ENCODE assay signal across 8 cellular contexts in the genomic region with DNA sequence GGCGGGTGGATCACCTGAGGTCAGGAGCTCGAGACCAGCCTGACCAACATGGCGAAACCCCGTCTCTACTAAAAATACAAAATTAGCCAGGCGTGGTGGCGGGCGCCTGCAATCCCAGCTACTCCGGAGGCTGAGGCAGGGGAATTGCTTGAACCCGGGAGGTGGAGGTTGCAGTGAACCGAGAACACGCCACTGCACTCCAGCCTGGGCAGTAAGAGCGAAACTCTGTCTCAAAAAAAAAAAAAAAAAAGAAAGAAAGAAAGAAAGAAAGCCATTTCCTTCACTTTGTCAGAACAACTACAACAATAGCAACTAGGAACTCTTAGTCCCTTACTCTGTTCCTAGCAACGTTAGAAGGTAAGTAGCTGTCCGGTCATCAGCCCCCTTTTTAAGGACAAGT.
DNase-seq lines count a peak whose midpoint lies in the region; ATAC-seq, FAIRE-seq and TF ChIP-seq lines count a peak whose summit lies in the region.
"Not testable (repeated sequence)": the region's sequence is repeated elsewhere in the genome, so short reads cannot be mapped to it uniquely, and the experiment has no call there.

No MANE protein-coding gene starts in this region.

- H4K91ac ChIP-seq in H9 (ENCODE audit: insufficient read length, low read depth, low read length): not testable (repeated sequence)

- not testable (repeated sequence) for H3K27me3 Mint-ChIP-seq in H9 (ENCODE audit: low read depth); WTC11 (ENCODE audit: low read depth); activated CD8-positive, alpha-beta memory T cell treated with anti-CD3 and anti-CD28 coated beads, Interleukin-2, amount 10 ng/mL, durations not matched to agents 7 days and 5 days; activated naive CD4-positive, alpha-beta T cell treated with anti-CD3 and anti-CD28 coated beads, Interleukin-2, amount 50 U/mL, for 24 hours; memory B cell; stimulated activated naive CD8-positive, alpha-beta T cell treated with anti-CD3 and anti-CD28 coated beads, Interleukin-15, Interleukin-2, amounts not matched to agents 100 ng/mL and 50 ng/mL, for 24 hours

- not testable (repeated sequence) for H3T11ph ChIP-seq in H9 (ENCODE audit: low read length)

- H3K4ac ChIP-seq in H9 (ENCODE audit: low read depth, low read length): not testable (repeated sequence)

- peak; percentile 24 for FAIRE-seq in GM18507 (lab: Jason Lieb, UNC)

- not testable (repeated sequence) for H3K4me2 ChIP-seq in H9 (ENCODE audit: insufficient read depth, insufficient read length, low read length)

- H4K20me1 ChIP-seq in H9 (ENCODE audit: control insufficient read depth, insufficient read depth, insufficient read length): not testable (repeated sequence)

- WGBS in H9 (ENCODE audit: extremely low coverage, insufficient read length, low lambda C conversion rate): no CpG with 5 or more reads among the region's 14 CpGs

- not testable (repeated sequence) for H3K9me3 Mint-ChIP-seq in H9; activated CD8-positive, alpha-beta memory T cell treated with anti-CD3 and anti-CD28 coated beads, Interleukin-2, amount 10 ng/mL, durations not matched to agents 7 days and 5 days (ENCODE audit: low read depth); activated naive CD4-positive, alpha-beta T cell treated with anti-CD3 and anti-CD28 coated beads, Interleukin-2, amount 50 U/mL, for 24 hours; memory B cell; stimulated activated naive CD8-positive, alpha-beta T cell treated with anti-CD3 and anti-CD28 coated beads, Interleukin-15, Interleukin-2, amounts not matched to agents 100 ng/mL and 50 ng/mL, for 24 hours
- H3K9me3 Mint-ChIP-seq in WTC11: peaks cover 13% of the 10 kb centered on the region

- ATAC-seq in WTC11; activated CD8-positive, alpha-beta memory T cell treated with anti-CD3 and anti-CD28 coated beads, Interleukin-2, amount 10 ng/mL, durations not matched to agents 7 days and 5 days; memory B cell (ENCODE audit: low read depth): not testable (repeated sequence)

- H3K27ac ChIP-seq in H9 (ENCODE audit: insufficient read length, low read depth, low read length) (peak overlapping the region; percentile 62), HUES6 (ENCODE audit: low read depth, low read length) (peak overlapping the region; percentile 35; the same call in 1 of the 2 replicates)

- H3K14ac ChIP-seq in H9 (ENCODE audit: insufficient read depth, low read length): not testable (repeated sequence)

- peaks cover 4 to 13% (median 8%) of the 10 kb centered on the region in 3 experiments; a peak in 6 of 7 replicates for H3K36me3 Mint-ChIP-seq in H9 (ENCODE audit: insufficient read depth in 1 of 3, low read depth in 3 of 3)
- H3K36me3 Mint-ChIP-seq in WTC11; activated CD8-positive, alpha-beta memory T cell treated with anti-CD3 and anti-CD28 coated beads, Interleukin-2, amount 10 ng/mL, durations not matched to agents 7 days and 5 days; activated naive CD4-positive, alpha-beta T cell treated with anti-CD3 and anti-CD28 coated beads, Interleukin-2, amount 50 U/mL, for 24 hours; memory B cell; stimulated activated naive CD8-positive, alpha-beta T cell treated with anti-CD3 and anti-CD28 coated beads, Interleukin-15, Interleukin-2, amounts not matched to agents 100 ng/mL and 50 ng/mL, for 24 hours (ENCODE audit: low read depth): not testable (repeated sequence)

- not testable (repeated sequence) for DNase-seq in GM18507 (ENCODE audit: extremely low spot score, insufficient read length, low read depth); H9; WTC11 (ENCODE audit: low spot score); memory B cell (ENCODE audit: low spot score in 2 of 2)
- peak; percentile 57 for DNase-seq in activated CD8-positive, alpha-beta memory T cell treated with anti-CD3 and anti-CD28 coated beads, Interleukin-2, amount 10 ng/mL, durations not matched to agents 7 days and 5 days

- not testable (repeated sequence) for H3K4me3 Mint-ChIP-seq in H9, WTC11
- peak overlapping the region; percentile 56 for H3K4me3 Mint-ChIP-seq in activated CD8-positive, alpha-beta memory T cell treated with anti-CD3 and anti-CD28 coated beads, Interleukin-2, amount 10 ng/mL, durations not matched to agents 7 days and 5 days
- H3K4me3 Mint-ChIP-seq in activated naive CD4-positive, alpha-beta T cell treated with anti-CD3 and anti-CD28 coated beads, Interleukin-2, amount 50 U/mL, for 24 hours: peak overlapping the region; percentile 30
- H3K4me3 Mint-ChIP-seq in memory B cell: peak overlapping the region; percentile 77
- peak overlapping the region; percentile 25 for H3K4me3 Mint-ChIP-seq in stimulated activated naive CD8-positive, alpha-beta T cell treated with anti-CD3 and anti-CD28 coated beads, Interleukin-15, Interleukin-2, amounts not matched to agents 100 ng/mL and 50 ng/mL, for 24 hours

- not testable (repeated sequence) for H3K56ac ChIP-seq in H9 (ENCODE audit: insufficient read length, low read depth, low read length)

- H4K8ac ChIP-seq in H9 (replicated peaks; ENCODE audit: insufficient read length, low read depth, low read length): not testable (repeated sequence)

- H3K18ac ChIP-seq in H9 (ENCODE audit: insufficient read length, low read depth, low read length): peak overlapping the region; percentile 80

- not testable (repeated sequence) for H2BK15ac ChIP-seq in H9 (ENCODE audit: low read depth, low read length)

- not testable (repeated sequence) for H3K79me1 ChIP-seq in H9 (ENCODE audit: insufficient read depth, low read depth, low read length, poor library complexity, severe bottlenecking)

- H3K27ac Mint-ChIP-seq in H9 (peak overlapping the region; percentile 39 to 84 (median 82)), WTC11 (peak overlapping the region; percentile 98), memory B cell (peak overlapping the region; percentile 38)
- peak overlapping the region; percentile 92 for H3K27ac Mint-ChIP-seq in activated CD8-positive, alpha-beta memory T cell treated with anti-CD3 and anti-CD28 coated beads, Interleukin-2, amount 10 ng/mL, durations not matched to agents 7 days and 5 days
- peak overlapping the region; percentile 79 for H3K27ac Mint-ChIP-seq in activated naive CD4-positive, alpha-beta T cell treated with anti-CD3 and anti-CD28 coated beads, Interleukin-2, amount 50 U/mL, for 24 hours
- H3K27ac Mint-ChIP-seq in stimulated activated naive CD8-positive, alpha-beta T cell treated with anti-CD3 and anti-CD28 coated beads, Interleukin-15, Interleukin-2, amounts not matched to agents 100 ng/mL and 50 ng/mL, for 24 hours: peak overlapping the region; percentile 85

- POLR2A ChIA-PET in WTC11 (lab: Charles Lee): interaction anchor here (0.7 kb wide), 1 partner anchor 82 kb away, joined by 3 read pairs; no protein-coding TSS in a partner anchor

- not testable (repeated sequence) for H3K27me3 ChIP-seq in H9 (ENCODE audit: insufficient read depth, low read length); HUES6 (ENCODE audit: control insufficient read depth, insufficient read depth, low read length)

- H3K4me1 Mint-ChIP-seq in H9 (peaks cover 40% of the 10 kb centered on the region in 2 experiments), WTC11 (peaks cover 49% of the 10 kb centered on the region), memory B cell (peaks cover 11% of the 10 kb centered on the region)
- peaks cover 31% of the 10 kb centered on the region for H3K4me1 Mint-ChIP-seq in activated CD8-positive, alpha-beta memory T cell treated with anti-CD3 and anti-CD28 coated beads, Interleukin-2, amount 10 ng/mL, durations not matched to agents 7 days and 5 days
- peaks cover 12% of the 10 kb centered on the region for H3K4me1 Mint-ChIP-seq in activated naive CD4-positive, alpha-beta T cell treated with anti-CD3 and anti-CD28 coated beads, Interleukin-2, amount 50 U/mL, for 24 hours
- H3K4me1 Mint-ChIP-seq in stimulated activated naive CD8-positive, alpha-beta T cell treated with anti-CD3 and anti-CD28 coated beads, Interleukin-15, Interleukin-2, amounts not matched to agents 100 ng/mL and 50 ng/mL, for 24 hours (ENCODE audit: low read depth): peaks cover 39% of the 10 kb centered on the region

- H2AK5ac ChIP-seq in H9 (ENCODE audit: insufficient read length, low read length): not testable (repeated sequence)

- H2BK20ac ChIP-seq in H9 (ENCODE audit: low read depth, low read length, poor library complexity, severe bottlenecking): not testable (repeated sequence)

- H3K79me2 ChIP-seq in H9 (ENCODE audit: insufficient read depth, low read length): peaks cover 14% of the 10 kb centered on the region; the same call in 1 of the 2 replicates

- H3K9ac ChIP-seq in H9 (ENCODE audit: extremely low read depth, insufficient read length, low read length): not testable (repeated sequence)
- peak overlapping the region; percentile 25 for H3K9ac ChIP-seq in HUES6 (ENCODE audit: low read length)

- H2BK120ac ChIP-seq in H9 (ENCODE audit: low read depth, low read length, poor library complexity, severe bottlenecking): not testable (repeated sequence)

- CTCF ChIA-PET in WTC11 (lab: Charles Lee): not testable (repeated sequence)
- CTCF ChIA-PET in activated CD8-positive, alpha-beta memory T cell treated with anti-CD3 and anti-CD28 coated beads, Interleukin-2, amount 10 ng/mL, durations not matched to agents 7 days and 5 days (lab: Charles Lee): interaction anchor here (0.7 kb wide), 1 partner anchor 468 kb away, joined by 4 read pairs; no protein-coding TSS in a partner anchor

- not testable (repeated sequence) for H3K23me2 ChIP-seq in H9 (ENCODE audit: insufficient read length, low read depth, low read length, poor library complexity, severe bottlenecking)

- H3K4me3 ChIP-seq in HUES6 (ENCODE audit: low read depth, low read length): not testable (repeated sequence)

- not testable (repeated sequence) for H3K23ac ChIP-seq in H9 (ENCODE audit: insufficient read length, low read depth, low read length)

- not testable (repeated sequence) for H3K9me3 ChIP-seq in H9 (ENCODE audit: control insufficient read depth, low read depth, low read length); HUES6 (ENCODE audit: control insufficient read depth, insufficient read depth, low read depth, low read length)

- TF ChIP-seq CTCF in H9 (conservative IDR thresholded peaks at IDR 0.05); WTC11 (IDR thresholded peaks at IDR 0.05): not testable (repeated sequence)

- peak overlapping the region; percentile 89 for H2BK5ac ChIP-seq in H9 (ENCODE audit: insufficient read length, low read length)

- not testable (repeated sequence) for H2AFZ ChIP-seq in H9 (ENCODE audit: low read length)

- peak overlapping the region; percentile 67 for H2BK12ac ChIP-seq in H9 (ENCODE audit: insufficient read length, low read depth, low read length)

- not testable (repeated sequence) for H3K36me3 ChIP-seq in HUES6 (ENCODE audit: control insufficient read depth, insufficient read depth, low read length)

- H3K4me1 ChIP-seq in H9 (ENCODE audit: insufficient read depth, low read length): not testable (repeated sequence)
- H3K4me1 ChIP-seq in HUES6 (ENCODE audit: control insufficient read depth, insufficient read depth, low read length): peaks cover 14% of the 10 kb centered on the region

- H4K5ac ChIP-seq in H9 (ENCODE audit: insufficient read length, low read depth, low read length): peak overlapping the region; percentile 70

Comparison
In these comparisons a context has a peak if more than half of its experiments do, and no peak if none do; other contexts are left out.
1. H3K27ac Mint-ChIP-seq: peak in every context shown above with its lines; median percentile 98 in WTC11; 92 in activated CD8-positive, alpha-beta memory T cell treated with anti-CD3 and anti-CD28 coated beads, Interleukin-2, amount 10 ng/mL, durations not matched to agents 7 days and 5 days; 85 in stimulated activated naive CD8-positive, alpha-beta T cell treated with anti-CD3 and anti-CD28 coated beads, Interleukin-15, Interleukin-2, amounts not matched to agents 100 ng/mL and 50 ng/mL, for 24 hours; 82 in H9; 79 in activated naive CD4-positive, alpha-beta T cell treated with anti-CD3 and anti-CD28 coated beads, Interleukin-2, amount 50 U/mL, for 24 hours; 38 in memory B cell.